ENCODE assay signal across 8 cellular contexts in the genomic region with DNA sequence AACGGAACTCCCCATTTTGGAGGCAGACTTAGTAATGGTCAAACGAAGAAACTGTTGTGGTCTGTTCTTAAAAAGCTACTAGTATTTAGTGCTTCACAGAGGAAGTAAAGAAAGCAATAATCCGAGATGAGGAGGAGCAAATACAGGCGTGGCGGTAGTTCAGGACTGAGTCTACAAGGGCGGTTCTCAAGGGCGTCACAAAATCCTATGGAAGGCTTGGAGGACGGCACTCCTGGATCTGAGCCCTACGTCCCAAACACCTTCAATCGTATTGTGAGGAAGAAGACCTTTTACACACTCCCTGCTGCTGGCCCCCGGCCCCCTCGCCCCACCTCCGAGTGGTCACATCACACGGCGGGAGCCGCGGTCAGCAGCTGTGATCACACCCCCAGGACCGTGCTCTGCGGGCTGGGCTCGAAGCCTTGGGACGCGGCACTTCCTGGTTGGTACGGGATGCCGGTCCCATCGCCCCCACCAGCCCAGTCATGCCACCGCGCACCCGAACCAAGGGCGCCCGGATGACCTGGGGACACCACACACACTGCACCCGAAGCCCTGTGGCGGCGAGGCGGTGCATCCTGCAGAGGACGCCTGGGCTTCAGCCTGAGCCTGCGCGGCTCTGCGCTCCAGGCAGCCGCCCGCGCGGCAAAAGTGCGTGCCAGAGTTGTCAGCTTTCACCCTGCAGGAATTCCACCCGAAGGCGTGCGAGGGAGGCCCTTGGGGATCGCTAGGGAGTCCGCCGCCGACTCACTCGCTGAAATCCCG. TPM values are rescaled to one million over a fixed set of nuclear protein-coding genes. Genes with fewer than 3 reads are reported as not detected.
A peak's percentile ranks its signal among the peaks of the same experiment; 100 is the strongest.
DNase-seq lines count a peak whose midpoint lies in the region; ATAC-seq, FAIRE-seq and TF ChIP-seq lines count a peak whose summit lies in the region.

No MANE protein-coding gene starts in this region.

- H3K36me3 Mint-ChIP-seq in stimulated activated memory B cell treated with anti-CD40 and anti-IgM and Interleukin-4, amounts not matched to agents 10 μg/mL and 1 μg/mL and 100 μg/mL, for 72 hours, result no peaks in the 10 kb centered on the region

- H2BK20ac ChIP-seq in H1 (ENCODE audit: low read length), result no peak overlapping the region

- POLR2A ChIA-PET in AG04450 (lab: Yijun Ruan, JAX), result interaction anchor here (0.6 to 1.3 kb wide), 7 partner anchors 15 to 900 kb away, joined by 3 to 7 read pairs (median 4); no protein-coding TSS in a partner anchor
- POLR2A ChIA-PET in H1 (lab: Charles Lee; ENCODE audit: partially characterized antibody), result interaction anchor here (1.4 kb wide), 1 partner anchor 13 kb away, joined by 4 read pairs; no protein-coding TSS in a partner anchor

- H4K5ac ChIP-seq in H1 (ENCODE audit: insufficient read length, low read depth, low read length), result no peak overlapping the region

- H3K27ac ChIP-seq in AG04450 (ENCODE audit: low read depth, low read length) (peak overlapping the region; percentile 96), H1 (ENCODE audit: low read depth, low read length) (no peak overlapping the region), mesenchymal stem cell (ENCODE audit: low read length, poor library complexity, severe bottlenecking) (peak overlapping the region; percentile 84)

- H2AK5ac ChIP-seq in H1 (ENCODE audit: low read depth, low read length) (no peak overlapping the region), mesenchymal stem cell (ENCODE audit: low read length, severe bottlenecking) (peak overlapping the region; percentile 87)

- ATAC-seq in GM18508 (IDR thresholded peaks at IDR 0.05; ENCODE audit: insufficient read depth, unreplicated experiment), result peak; percentile 37
- ATAC-seq in HG02870 (IDR thresholded peaks at IDR 0.05; ENCODE audit: unreplicated experiment), result peak; percentile 50
- ATAC-seq in stimulated activated memory B cell treated with anti-CD40 and anti-IgM and Interleukin-4, amounts not matched to agents 10 μg/mL and 1 μg/mL and 100 μg/mL, for 72 hours, result peak; percentile 59

- TF ChIP-seq CTCF in AG04450 (IDR thresholded peaks at IDR 0.05; ENCODE audit: low read depth, low read length) (no peak), H1 (IDR thresholded peaks at IDR 0.05; ENCODE audit: control extremely low read depth in 1 of 3, insufficient read depth in 1 of 3, low read depth in 1 of 3, low read length in 3 of 3) (no peak)

- no peak overlapping the region for H2BK12ac ChIP-seq in H1 (ENCODE audit: low read depth, low read length)
- peak overlapping the region; percentile 14 to 57 for H2BK12ac ChIP-seq in mesenchymal stem cell (ENCODE audit: low read length in 2 of 2)

- H3K4me1 ChIP-seq in H1 (replicated peaks in 1 of 4; ENCODE audit: control insufficient read depth in 3 of 4, insufficient read depth in 4 of 4, low read length in 3 of 4) (no peaks in the 10 kb centered on the region; a peak in 2 of 7 replicates), mesenchymal stem cell (ENCODE audit: control insufficient read depth, insufficient read depth, low read depth, low read length) (peaks cover 11% of the 10 kb centered on the region)

- no peaks in the 10 kb centered on the region for H3K36me3 ChIP-seq in H1 (ENCODE audit: control insufficient read depth in 2 of 4, insufficient read depth in 4 of 4, low read length in 3 of 4)
- H3K36me3 ChIP-seq in mesenchymal stem cell (ENCODE audit: control insufficient read depth in 1 of 2, insufficient read depth in 2 of 2, low read depth in 1 of 2, low read length in 2 of 2), result no peaks in the 10 kb centered on the region

- H3K9ac ChIP-seq in H1 (replicated peaks in 1 of 4; ENCODE audit: extremely low read depth in 1 of 4, low read depth in 3 of 4, low read length in 3 of 4) (no peak overlapping the region; a peak in 1 of 7 replicates), mesenchymal stem cell (ENCODE audit: low read length) (peak overlapping the region; percentile 95)

- 6% methylated on average over 39 of the region's 52 CpGs; no CpG with 5 or more reads in 1 of the 2 experiments for WGBS in H1 (ENCODE audit: extremely low coverage in 1 of 2, insufficient coverage in 1 of 2, insufficient read length in 1 of 2, insufficient replicate concordance in 2 of 2, low coverage in 1 of 2, low lambda C conversion rate in 2 of 2, missing lambda C conversion rate in 1 of 2), 2 experiments
- under 1% methylated on average over 52 of the region's 52 CpGs for WGBS in mesenchymal stem cell

- TF ChIP-seq EP300 in H1 (IDR thresholded peaks at IDR 0.05; ENCODE audit: borderline replicate concordance in 1 of 2, low read depth in 2 of 2, low read length in 2 of 2), result no peak

- H4K8ac ChIP-seq in H1 (ENCODE audit: extremely low read depth, insufficient read depth, low read length) (peak overlapping the region; percentile 82), mesenchymal stem cell (ENCODE audit: low read length) (peak overlapping the region; percentile 86)

- H3K4me2 ChIP-seq in H1 (ENCODE audit: insufficient read depth in 1 of 2, low read depth in 2 of 2, low read length in 2 of 2) (peak overlapping the region; percentile 67 to 96), mesenchymal stem cell (ENCODE audit: low read length, poor library complexity, severe bottlenecking) (peak overlapping the region; percentile 60)

- FAIRE-seq in H1 (lab: Jason Lieb, UNC), result no peak

- H4K91ac ChIP-seq in H1 (replicated peaks; ENCODE audit: insufficient read length, low read length) (no peak overlapping the region), mesenchymal stem cell (ENCODE audit: low read length) (peak overlapping the region; percentile 87)

- peak overlapping the region; percentile 56 for H3K4me3 Mint-ChIP-seq in stimulated activated memory B cell treated with anti-CD40 and anti-IgM and Interleukin-4, amounts not matched to agents 10 μg/mL and 1 μg/mL and 100 μg/mL, for 72 hours

- no peaks in the 10 kb centered on the region for H3K27me3 ChIP-seq in AG04450 (ENCODE audit: control insufficient read depth, insufficient read depth, low read length)
- peaks cover 4 to 31% (median 23%) of the 10 kb centered on the region in 4 experiments for H3K27me3 ChIP-seq in H1 (replicated peaks in 1 of 4; ENCODE audit: control insufficient read depth in 3 of 4, extremely low read depth in 1 of 4, insufficient read depth in 3 of 4, low read length in 3 of 4)
- no peaks in the 10 kb centered on the region for H3K27me3 ChIP-seq in mesenchymal stem cell (ENCODE audit: control insufficient read depth in 1 of 2, insufficient read depth in 1 of 2, low read length in 2 of 2)

- H3K27ac Mint-ChIP-seq in stimulated activated memory B cell treated with anti-CD40 and anti-IgM and Interleukin-4, amounts not matched to agents 10 μg/mL and 1 μg/mL and 100 μg/mL, for 72 hours, result no peak overlapping the region

- H2BK120ac ChIP-seq in H1 (replicated peaks; ENCODE audit: low read depth, low read length) (no peak overlapping the region), mesenchymal stem cell (ENCODE audit: low read depth, low read length) (peak overlapping the region; percentile 98)

- no peaks in the 10 kb centered on the region for H3K79me2 ChIP-seq in H1 (ENCODE audit: control insufficient read depth in 1 of 2, insufficient read depth in 2 of 2, low read length in 2 of 2)

- DNase-seq in AG04450 (ENCODE audit: low read depth, low spot score) (peak; percentile 82), NCI-H226 (peak; percentile 62), H1 (ENCODE audit: low read depth in 1 of 2, low spot score in 2 of 2) (peak; percentile 31 to 79), mesenchymal stem cell (peak; percentile 95)
- peak; percentile 48 to 57 for DNase-seq in activated CD4-positive, alpha-beta T cell treated with anti-CD3 and anti-CD28 coated beads, Interleukin-2, amount 50 U/mL, for 48 hours

- H2BK5ac ChIP-seq in H1 (ENCODE audit: low read depth, low read length) (no peak overlapping the region; the same call in 1 of the 2 replicates), mesenchymal stem cell (ENCODE audit: low read depth, low read length, poor library complexity, severe bottlenecking) (peak overlapping the region; percentile 76)

- TF ChIP-seq POLR2A in H1 (IDR thresholded peaks at IDR 0.05; ENCODE audit: control extremely low read depth in 1 of 2, low read depth in 2 of 2, low read length in 2 of 2), result no peak

- H2BK15ac ChIP-seq in H1 (ENCODE audit: low read length) (no peak overlapping the region; the same call in 1 of the 2 replicates), mesenchymal stem cell (ENCODE audit: low read depth, poor library complexity, severe bottlenecking) (peak overlapping the region; percentile 96)

- H3K9me3 Mint-ChIP-seq in stimulated activated memory B cell treated with anti-CD40 and anti-IgM and Interleukin-4, amounts not matched to agents 10 μg/mL and 1 μg/mL and 100 μg/mL, for 72 hours, result peaks cover 3% of the 10 kb centered on the region

- peak overlapping the region; percentile 24 for H3K18ac ChIP-seq in H1 (ENCODE audit: extremely low read depth, low read length)
- H3K18ac ChIP-seq in mesenchymal stem cell (ENCODE audit: low read depth in 1 of 2, low read length in 2 of 2), result peak overlapping the region; percentile 90 to 94

- peaks cover 7% of the 10 kb centered on the region; the same call in 1 of the 2 replicates for H3K23me2 ChIP-seq in H1 (ENCODE audit: low read depth, low read length)

- no peaks in the 10 kb centered on the region for H4K20me1 ChIP-seq in H1 (replicated peaks in 1 of 2; ENCODE audit: control insufficient read depth in 1 of 2, insufficient read depth in 2 of 2, low read length in 2 of 2)

- TF ChIP-seq RAD21 in H1 (IDR thresholded peaks at IDR 0.05 in 1 of 2, conservative IDR thresholded peaks at IDR 0.05 in 1 of 2; ENCODE audit: low read depth in 2 of 2, low read length in 2 of 2), result no peak

- H3K23ac ChIP-seq in H1 (ENCODE audit: insufficient read length) (no peak overlapping the region), mesenchymal stem cell (ENCODE audit: low read length in 2 of 2) (peak overlapping the region in 1 of 2 experiments; percentile 87)

- H3K4me3 ChIP-seq in AG04450 (ENCODE audit: low read depth, low read length) (peak overlapping the region; percentile 80), H1 (ENCODE audit: extremely low read depth in 1 of 4, insufficient read depth in 2 of 4, low read depth in 3 of 4, low read length in 4 of 4) (peak overlapping the region; percentile 36 to 73 (median 62)), mesenchymal stem cell (ENCODE audit: insufficient read depth in 1 of 2, low read depth in 1 of 2, low read length in 2 of 2) (peak overlapping the region; percentile 67 to 82)

- H3K14ac ChIP-seq in H1 (ENCODE audit: insufficient read length) (no peak overlapping the region), mesenchymal stem cell (ENCODE audit: low read length in 2 of 2) (peak overlapping the region in 1 of 2 experiments; percentile 80)

- H3K4me1 Mint-ChIP-seq in stimulated activated memory B cell treated with anti-CD40 and anti-IgM and Interleukin-4, amounts not matched to agents 10 μg/mL and 1 μg/mL and 100 μg/mL, for 72 hours, result peaks cover 10% of the 10 kb centered on the region

- peak overlapping the region; percentile 97 for H2AFZ ChIP-seq in H1 (ENCODE audit: low read length)
- H2AFZ ChIP-seq in mesenchymal stem cell (ENCODE audit: low read depth, low read length), result peak overlapping the region; percentile 0

- H3K56ac ChIP-seq in H1 (replicated peaks; ENCODE audit: insufficient read length, low read depth, low read length), result no peak overlapping the region

- peaks cover 46% of the 10 kb centered on the region for H3K27me3 Mint-ChIP-seq in stimulated activated memory B cell treated with anti-CD40 and anti-IgM and Interleukin-4, amounts not matched to agents 10 μg/mL and 1 μg/mL and 100 μg/mL, for 72 hours

- CTCF ChIA-PET in AG04450 (lab: Charles Lee), result interaction anchor here (1.3 kb wide), 1 partner anchor 20 kb away, joined by 6 read pairs; no protein-coding TSS in a partner anchor
- CTCF ChIA-PET in H1 (lab: Charles Lee; ENCODE audit: partially characterized antibody), result interaction anchor here (1.1 to 1.7 kb wide), 4 partner anchors 20 to 32 kb away, joined by 3 to 7 read pairs (median 4); no protein-coding TSS in a partner anchor

- H3K9me3 ChIP-seq in AG04450 (ENCODE audit: control insufficient read depth, insufficient read depth, low read length), result no peaks in the 10 kb centered on the region
- H3K9me3 ChIP-seq in H1 (ENCODE audit: insufficient read depth in 2 of 2, low read depth in 1 of 2, low read length in 1 of 2), result no peaks in the 10 kb centered on the region
- no peaks in the 10 kb centered on the region for H3K9me3 ChIP-seq in mesenchymal stem cell (ENCODE audit: control insufficient read depth, low read length)

- H3K4ac ChIP-seq in H1 (replicated peaks; ENCODE audit: insufficient read length, low read depth, low read length) (no peak overlapping the region), mesenchymal stem cell (ENCODE audit: low read depth in 1 of 2, low read length in 2 of 2) (peak overlapping the region; percentile 57 to 89)

- H3K79me1 ChIP-seq in H1 (ENCODE audit: low read depth, low read length) (no peaks in the 10 kb centered on the region), mesenchymal stem cell (replicated peaks; ENCODE audit: low read length, poor library complexity, severe bottlenecking) (peaks cover 9% of the 10 kb centered on the region)

RNA-seq across cellular contexts. Expression of a gene that starts 0.6 kb away (rescaled TPM):
- polyA plus RNA-seq in AG04450 (2011; rRNA removed) (13.9 and 20.2 TPM in 2 replicates), H1 (2011; rRNA removed) (0.88 and 1.2 TPM in 2 replicates)
- polyA minus RNA-seq in AG04450 (2011; rRNA and poly(A)+ RNA removed), result 29.4 and 44.9 TPM in 2 replicates
- total RNA-seq in H1 (2021; fragmentation: NEBNext Ultra II Directional; extraction: Animal tissue kit (Norgen Biotek cat#: 25700)), result 2.6 and 3.1 TPM in 2 replicates
- 0.80 TPM for polyA plus RNA-seq in H1 (2011; cell fraction: cytosol; rRNA removed)
- polyA plus RNA-seq in H1 (2011; cell fraction: nucleus; rRNA removed), result 0.80 TPM
- 1.3 to 3.1 TPM (median 1.8 TPM) in 4 replicates for polyA plus RNA-seq in H1 (2012, experiment 1 of 2)
- polyA plus RNA-seq in H1 (2012, experiment 2 of 2), result 0.29 TPM
- 1.3 TPM for polyA plus RNA-seq in H1 (2013, experiment 1 of 2)
- polyA plus RNA-seq in H1 (2013, experiment 2 of 2), result 1.0 TPM
- polyA minus RNA-seq in H1 (2011; rRNA and poly(A)+ RNA removed), result 3.3 and 3.5 TPM in 2 replicates
- polyA minus RNA-seq in H1 (2011; cell fraction: cytosol; rRNA and poly(A)+ RNA removed), result 3.2 TPM
- polyA minus RNA-seq in H1 (2011; cell fraction: nucleus; rRNA and poly(A)+ RNA removed), result 4.8 TPM
- polyA plus RNA-seq in mesenchymal stem cell (2013, experiment 1 of 2), result 18.9 TPM
- polyA plus RNA-seq in mesenchymal stem cell (2013, experiment 2 of 2), result 18.3 TPM

RNA-seq across cellular contexts. Expression of a gene that starts 33.5 kb away (rescaled TPM):
- polyA plus RNA-seq in AG04450 (2011; rRNA removed) (not detected in 2 replicates), H1 (2011; rRNA removed) (not detected in 2 replicates)
- polyA minus RNA-seq in AG04450 (2011; rRNA and poly(A)+ RNA removed), result not detected in 2 replicates
- total RNA-seq in H1 (2021; fragmentation: NEBNext Ultra II Directional; extraction: Animal tissue kit (Norgen Biotek cat#: 25700)), result not detected in 2 replicates
- polyA plus RNA-seq in H1 (2011; cell fraction: cytosol; rRNA removed), result not detected
- not detected for polyA plus RNA-seq in H1 (2011; cell fraction: nucleus; rRNA removed)
- polyA plus RNA-seq in H1 (2012, experiment 1 of 2), result not detected in 4 replicates
- not detected for polyA plus RNA-seq in H1 (2012, experiment 2 of 2)
- not detected for polyA plus RNA-seq in H1 (2013, experiment 1 of 2)
- not detected for polyA plus RNA-seq in H1 (2013, experiment 2 of 2)
- not detected in 2 replicates for polyA minus RNA-seq in H1 (2011; rRNA and poly(A)+ RNA removed)
- not detected for polyA minus RNA-seq in H1 (2011; cell fraction: cytosol; rRNA and poly(A)+ RNA removed)
- not detected for polyA minus RNA-seq in H1 (2011; cell fraction: nucleus; rRNA and poly(A)+ RNA removed)
- polyA plus RNA-seq in mesenchymal stem cell (2013, experiment 1 of 2), result 0.06 TPM
- polyA plus RNA-seq in mesenchymal stem cell (2013, experiment 2 of 2), result not detected
